In the genomic region with DNA sequence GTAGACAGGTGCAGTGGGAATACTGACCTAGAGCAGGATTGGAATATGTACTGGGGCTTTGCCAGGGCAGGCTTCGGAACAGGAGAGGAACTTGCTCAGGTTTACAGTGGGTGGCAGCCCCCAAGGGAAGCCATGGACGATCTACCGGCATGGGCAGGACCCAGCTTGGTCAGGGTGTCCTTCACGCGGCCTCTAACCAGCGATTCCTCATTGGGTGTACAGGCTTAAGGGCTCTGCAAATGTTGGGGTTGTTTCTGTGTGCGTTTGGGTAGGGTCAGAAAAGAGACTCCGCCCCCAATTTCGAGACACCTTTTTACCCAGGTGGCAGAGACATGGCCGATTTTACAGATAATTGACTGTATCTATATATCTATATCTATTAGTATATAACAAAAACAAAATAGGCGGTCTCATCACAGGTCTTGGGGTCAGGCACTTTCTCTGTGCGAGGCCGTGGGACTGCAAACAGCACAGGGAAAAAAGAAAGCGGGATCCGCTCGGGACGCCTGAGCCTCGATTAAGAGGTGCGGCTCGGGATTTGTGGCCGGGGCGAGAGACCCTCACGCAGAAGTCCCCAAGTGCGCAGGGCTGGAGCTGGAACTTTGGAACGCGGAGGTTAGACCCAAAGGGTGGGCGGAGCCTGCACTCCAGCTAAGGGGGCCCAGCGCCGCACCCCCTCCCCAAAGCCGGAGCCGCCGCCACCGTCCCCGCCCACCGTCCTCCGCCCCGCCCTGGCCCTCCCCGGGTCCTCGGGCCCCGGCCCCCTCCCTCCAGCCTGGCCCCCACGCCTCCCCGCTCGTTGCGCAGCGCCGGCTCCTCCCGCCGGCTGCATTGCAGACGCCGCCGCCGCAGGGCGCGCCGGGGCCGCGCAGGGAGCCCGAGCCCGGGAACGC, we compare ENCODE assay signal across 9 cellular contexts.
DNase-seq lines count a peak whose midpoint lies in the region; ATAC-seq and TF ChIP-seq lines count a peak whose summit lies in the region.
"Had no signal": no experiment of that assay in that cellular context is flagged by ENCODE, and none has a peak within 500 bp of the region (broad histone marks: within the 10 kb centered on the region; RNA-seq: fewer than 3 reads in every experiment).

No MANE protein-coding gene starts in this region.

- no peak for ATAC-seq in heart left ventricle
- ATAC-seq in Right ventricle myocardium superior (ENCODE audit: poor library complexity), result no peak
- no peak for ATAC-seq in activated CD8-positive, alpha-beta T cell treated with anti-CD3 and anti-CD28 coated beads, Interleukin-2, amount 10 ng/mL, durations not matched to agents 7 days and 5 days

- TF ChIP-seq POLR2A in heart left ventricle (IDR thresholded peaks at IDR 0.05) (no peak), suprapubic skin (IDR thresholded peaks at IDR 0.05) (no peak)

- H3K9me3 Mint-ChIP-seq in activated CD8-positive, alpha-beta T cell treated with anti-CD3 and anti-CD28 coated beads, Interleukin-2, amount 10 ng/mL, durations not matched to agents 7 days and 5 days (ENCODE audit: insufficient read depth), result no peaks in the 10 kb centered on the region

- DNase-seq in heart left ventricle (peak in 2 of 5 donors; percentile 28 to 41), Right ventricle myocardium superior (no peak), suprapubic skin (ENCODE audit: low spot score in 2 of 2) (no peak), NCI-H187 (lab: John Stamatoyannopoulos, UW) (no peak), medulla oblongata (ENCODE audit: extremely low spot score) (no peak), NCI-H446 treated with DMSO at 0.1 percent for 48 hours (lab: John Stamatoyannopoulos, UW) (no peak)
- DNase-seq in activated CD8-positive, alpha-beta T cell treated with anti-CD3 and anti-CD28 coated beads, Interleukin-2, amount 10 ng/mL, durations not matched to agents 7 days and 5 days, result no peak

- TF ChIP-seq EP300 in suprapubic skin (IDR thresholded peaks at IDR 0.05), result no peak

- POLR2A ChIA-PET in activated CD8-positive, alpha-beta T cell treated with anti-CD3 and anti-CD28 coated beads, Interleukin-2, amount 10 ng/mL, durations not matched to agents 7 days and 5 days (lab: Charles Lee), result interaction anchor here (0.6 to 0.7 kb wide), 2 partner anchors 258 to 625 kb away, joined by 3 to 4 read pairs; a partner anchor contains a TSS

- H3K27me3 ChIP-seq in heart left ventricle, result peaks cover 0 to 24% (median 0%) of the 10 kb centered on the region in 9 donors
- H3K27me3 ChIP-seq in suprapubic skin, result no peaks in the 10 kb centered on the region

- H3K4me3 ChIP-seq in heart left ventricle (peak overlapping the region in 10 of 12 donors; percentile 30 to 69 (median 47)), iPS-11a (ENCODE audit: low read depth, low read length) (peak overlapping the region; percentile 37), suprapubic skin (peak overlapping the region; percentile 58)

- H3K36me3 ChIP-seq in heart left ventricle, result no peaks in the 10 kb centered on the region
- H3K36me3 ChIP-seq in suprapubic skin, result no peaks in the 10 kb centered on the region
- H3K36me3 ChIP-seq: SJSA1 had no signal

- CTCF ChIA-PET in activated CD8-positive, alpha-beta T cell treated with anti-CD3 and anti-CD28 coated beads, Interleukin-2, amount 10 ng/mL, durations not matched to agents 7 days and 5 days (lab: Charles Lee), result interaction anchor here (1.5 to 3.0 kb wide), 2 partner anchors 35 to 49 kb away, joined by 4 to 15 read pairs; no protein-coding TSS in a partner anchor

- no peaks in the 10 kb centered on the region for H3K9me3 ChIP-seq in heart left ventricle
- H3K9me3 ChIP-seq in suprapubic skin, result no peaks in the 10 kb centered on the region
- H3K9me3 ChIP-seq: SJSA1 had no signal

- H3K27me3 Mint-ChIP-seq in activated CD8-positive, alpha-beta T cell treated with anti-CD3 and anti-CD28 coated beads, Interleukin-2, amount 10 ng/mL, durations not matched to agents 7 days and 5 days (ENCODE audit: low read depth), result peaks cover 60% of the 10 kb centered on the region

- H3K4me1 Mint-ChIP-seq in activated CD8-positive, alpha-beta T cell treated with anti-CD3 and anti-CD28 coated beads, Interleukin-2, amount 10 ng/mL, durations not matched to agents 7 days and 5 days (ENCODE audit: low read depth), result peaks cover 17% of the 10 kb centered on the region

- H3K36me3 Mint-ChIP-seq in activated CD8-positive, alpha-beta T cell treated with anti-CD3 and anti-CD28 coated beads, Interleukin-2, amount 10 ng/mL, durations not matched to agents 7 days and 5 days (ENCODE audit: low read depth), result no peaks in the 10 kb centered on the region

- H3K4me3 Mint-ChIP-seq in activated CD8-positive, alpha-beta T cell treated with anti-CD3 and anti-CD28 coated beads, Interleukin-2, amount 10 ng/mL, durations not matched to agents 7 days and 5 days, result peak overlapping the region; percentile 59

- H3K4me1 ChIP-seq in heart left ventricle (peaks cover 0 to 24% (median 6%) of the 10 kb centered on the region in 12 donors), suprapubic skin (peaks cover 21% of the 10 kb centered on the region)

- intact Hi-C loops in heart left ventricle (cut with DNase I) (no loop called here), Right ventricle myocardium superior (cut with DNase I) (no loop called here)

- 8 to 21% (median 12%) methylated on average over 28 to 60 of the region's 60 CpGs for WGBS in heart left ventricle, 4 donors
- 14% methylated on average over 23 of the region's 60 CpGs for WGBS in suprapubic skin

- no peak overlapping the region for H3K27ac ChIP-seq in heart left ventricle
- H3K27ac ChIP-seq in suprapubic skin, result no peak overlapping the region
- H3K27ac ChIP-seq: SJSA1 had no signal

- TF ChIP-seq CTCF in heart left ventricle (IDR thresholded peaks at IDR 0.05) (no peak), suprapubic skin (IDR thresholded peaks at IDR 0.05) (no peak)

- H3K27ac Mint-ChIP-seq in activated CD8-positive, alpha-beta T cell treated with anti-CD3 and anti-CD28 coated beads, Interleukin-2, amount 10 ng/mL, durations not matched to agents 7 days and 5 days, result no peak overlapping the region
